15 cellular contexts compared by ENCODE assay signal in the genomic region with DNA sequence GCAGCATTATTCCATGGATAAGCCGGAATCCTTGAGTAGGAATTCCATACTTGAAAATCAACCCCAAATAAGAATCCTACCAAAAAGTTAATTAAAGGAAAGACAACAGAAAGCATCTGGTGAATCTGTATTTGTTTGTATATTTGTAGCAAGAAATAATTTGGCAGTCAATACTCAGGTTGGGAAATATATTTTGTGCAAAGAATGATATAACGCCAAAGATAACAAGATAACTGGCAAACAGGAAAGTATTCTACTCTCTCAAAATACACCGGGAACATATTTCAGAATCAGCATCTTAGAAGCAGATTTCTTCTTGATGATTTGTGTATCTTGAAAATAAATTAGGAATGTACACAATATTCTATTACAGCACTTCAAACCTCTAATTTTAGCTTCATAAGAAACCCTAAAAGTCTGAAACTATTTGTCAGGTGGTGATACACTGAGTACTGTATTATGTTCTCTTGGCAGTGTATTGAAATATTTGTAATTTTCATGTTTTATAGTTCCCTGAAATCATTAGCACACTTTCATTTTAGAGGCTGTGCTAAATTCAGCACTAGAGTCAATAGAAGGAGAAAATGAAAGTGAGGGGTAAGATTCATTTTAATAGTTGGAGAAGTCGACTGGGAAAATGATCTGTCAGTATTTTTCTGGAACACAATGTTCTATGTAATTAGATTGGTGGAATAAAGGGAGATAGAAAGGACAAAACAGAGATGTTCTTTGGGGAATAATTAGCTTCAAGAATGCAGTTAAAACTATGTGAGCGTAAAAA.
A peak's percentile ranks its signal among the peaks of the same experiment; 100 is the strongest.
DNase-seq lines count a peak whose midpoint lies in the region; ATAC-seq and TF ChIP-seq lines count a peak whose summit lies in the region.
"Had no signal": no experiment of that assay in that cellular context is flagged by ENCODE, and none has a peak within 500 bp of the region (broad histone marks: within the 10 kb centered on the region; RNA-seq: fewer than 3 reads in every experiment).

No MANE protein-coding gene starts in this region.

- H3K27ac ChIP-seq in right cardiac atrium (ENCODE audit: low read length) (no peak overlapping the region), gastrocnemius medialis (peak overlapping the region; percentile 54 to 69 (median 61))
- H3K27ac ChIP-seq: brain microvascular endothelial cell, epithelial cell of prostate had no signal

- no TSS peak for BruUV-seq in MCF 10A (replicated peaks; lab: Mats Ljungman, UMichigan)

- H3K36me3 ChIP-seq in gastrocnemius medialis = no peaks in the 10 kb centered on the region
- H3K36me3 ChIP-seq in MG63 = no peaks in the 10 kb centered on the region; the same call in 1 of the 2 replicates
- H3K36me3 ChIP-seq: brain microvascular endothelial cell had no signal

- POLR2A ChIA-PET in MCF 10A (lab: Yijun Ruan, JAX) = interaction anchor here (0.5 to 0.7 kb wide), 5 partner anchors 14 to 290 kb away, joined by 3 read pairs; no protein-coding TSS in a partner anchor

- H3K4me1 ChIP-seq in right cardiac atrium (ENCODE audit: control insufficient read depth, insufficient read depth, low read length) = peaks cover 6% of the 10 kb centered on the region
- H3K4me1 ChIP-seq in gastrocnemius medialis = peaks cover 14 to 15% of the 10 kb centered on the region in 2 donors

- no peaks in the 10 kb centered on the region for H3K36me3 Mint-ChIP-seq in HFFc6 (ENCODE audit: low read depth)
- H3K36me3 Mint-ChIP-seq in MCF 10A (ENCODE audit: insufficient read depth, unreplicated experiment) = no peaks in the 10 kb centered on the region
- no peaks in the 10 kb centered on the region for H3K36me3 Mint-ChIP-seq in natural killer cell treated with Interleukin-12 subunit alpha and Interleukin-12 subunit beta and Interleukin-15 and Interleukin-18, amount 100 ng/mL, for 72 hours
- H3K36me3 Mint-ChIP-seq in T-helper 2 cell treated with Interferon-gamma antibody and Interleukin-4, amounts not matched to agents 5 μg/mL and 100 μg/mL, for 36 hours (ENCODE audit: low read depth) = no peaks in the 10 kb centered on the region
- H3K36me3 Mint-ChIP-seq: naive thymus-derived CD8-positive, alpha-beta T cell had no signal

- peak overlapping the region; percentile 25 for H3K4me3 ChIP-seq in right cardiac atrium (ENCODE audit: low read length)
- H3K4me3 ChIP-seq in gastrocnemius medialis = peak overlapping the region in 3 of 4 donors; percentile 10 to 45 (median 15)
- H3K4me3 ChIP-seq in MG63 = no peak overlapping the region

- intact Hi-C loops in MCF 10A (cut with micrococcal nuclease) (no loop called here), right cardiac atrium (cut with DNase I) (no loop called here), gastrocnemius medialis (cut with DNase I; ENCODE audit: low total_unique reads) (no loop called here)

- H3K27me3 ChIP-seq in right cardiac atrium (ENCODE audit: control insufficient read depth, insufficient read depth) (no peaks in the 10 kb centered on the region), gastrocnemius medialis (no peaks in the 10 kb centered on the region), MG63 (no peaks in the 10 kb centered on the region)
- H3K27me3 ChIP-seq: brain microvascular endothelial cell had no signal

- H3K4me3 Mint-ChIP-seq in HFFc6 (peak overlapping the region; percentile 84), MCF 10A (ENCODE audit: unreplicated experiment) (peak overlapping the region; percentile 30)
- H3K4me3 Mint-ChIP-seq in natural killer cell treated with Interleukin-12 subunit alpha and Interleukin-12 subunit beta and Interleukin-15 and Interleukin-18, amount 100 ng/mL, for 72 hours = no peak overlapping the region
- H3K4me3 Mint-ChIP-seq in T-helper 2 cell treated with Interferon-gamma antibody and Interleukin-4, amounts not matched to agents 5 μg/mL and 100 μg/mL, for 36 hours = no peak overlapping the region
- H3K4me3 Mint-ChIP-seq: activated T-cell treated with anti-CD3 and anti-CD28 coated beads, Interleukin-2, amount 50 U/mL, for 4 hours; naive thymus-derived CD8-positive, alpha-beta T cell had no signal

- no peaks in the 10 kb centered on the region for H3K27me3 Mint-ChIP-seq in HFFc6 (ENCODE audit: insufficient read depth)
- no peaks in the 10 kb centered on the region for H3K27me3 Mint-ChIP-seq in MCF 10A (ENCODE audit: insufficient read depth, unreplicated experiment)
- no peaks in the 10 kb centered on the region for H3K27me3 Mint-ChIP-seq in natural killer cell treated with Interleukin-12 subunit alpha and Interleukin-12 subunit beta and Interleukin-15 and Interleukin-18, amount 100 ng/mL, for 72 hours
- no peaks in the 10 kb centered on the region for H3K27me3 Mint-ChIP-seq in T-helper 2 cell treated with Interferon-gamma antibody and Interleukin-4, amounts not matched to agents 5 μg/mL and 100 μg/mL, for 36 hours (ENCODE audit: low read depth)
- H3K27me3 Mint-ChIP-seq: naive thymus-derived CD8-positive, alpha-beta T cell had no signal

- 34% methylated on average over 5 of the region's 5 CpGs for WGBS in right cardiac atrium

- H3K4me1 Mint-ChIP-seq in HFFc6 (ENCODE audit: low read depth) (peaks cover 12% of the 10 kb centered on the region), MCF 10A (ENCODE audit: insufficient read depth, unreplicated experiment) (peaks cover 6% of the 10 kb centered on the region)
- no peaks in the 10 kb centered on the region for H3K4me1 Mint-ChIP-seq in natural killer cell treated with Interleukin-12 subunit alpha and Interleukin-12 subunit beta and Interleukin-15 and Interleukin-18, amount 100 ng/mL, for 72 hours (ENCODE audit: low read depth in 2 of 2)
- H3K4me1 Mint-ChIP-seq in T-helper 2 cell treated with Interferon-gamma antibody and Interleukin-4, amounts not matched to agents 5 μg/mL and 100 μg/mL, for 36 hours (ENCODE audit: low read depth) = no peaks in the 10 kb centered on the region

- H3K9me3 ChIP-seq in right cardiac atrium (ENCODE audit: control insufficient read depth, low read length) = no peaks in the 10 kb centered on the region
- no peaks in the 10 kb centered on the region for H3K9me3 ChIP-seq in gastrocnemius medialis
- no peaks in the 10 kb centered on the region; the same call in 1 of the 2 replicates for H3K9me3 ChIP-seq in MG63

- in situ Hi-C loops in gastrocnemius medialis (cut with MboI; ENCODE audit: low sequenced_read_pairs in 4 of 4) = no loop called here

- CTCF ChIA-PET in MCF 10A (lab: Yijun Ruan, JAX) = interaction anchor here (0.7 kb wide), 1 partner anchor 13 kb away, joined by 3 read pairs; no protein-coding TSS in a partner anchor

- H3K27ac Mint-ChIP-seq in HFFc6 = peak overlapping the region; percentile 72
- peak overlapping the region; percentile 64 for H3K27ac Mint-ChIP-seq in MCF 10A (ENCODE audit: low read depth, unreplicated experiment)
- no peak overlapping the region for H3K27ac Mint-ChIP-seq in natural killer cell treated with Interleukin-12 subunit alpha and Interleukin-12 subunit beta and Interleukin-15 and Interleukin-18, amount 100 ng/mL, for 72 hours
- no peak overlapping the region for H3K27ac Mint-ChIP-seq in T-helper 2 cell treated with Interferon-gamma antibody and Interleukin-4, amounts not matched to agents 5 μg/mL and 100 μg/mL, for 36 hours
- H3K27ac Mint-ChIP-seq: naive thymus-derived CD8-positive, alpha-beta T cell had no signal

- TF ChIP-seq POLR2A in gastrocnemius medialis (IDR thresholded peaks at IDR 0.05) = no peak

- ATAC-seq in right cardiac atrium (peak in 1 of 2 donors; percentile 65), gastrocnemius medialis (peak; percentile 65 to 73)
- no peak for ATAC-seq in natural killer cell treated with Interleukin-12 subunit alpha and Interleukin-12 subunit beta and Interleukin-15 and Interleukin-18, amount 100 ng/mL, for 72 hours
- ATAC-seq: activated T-cell treated with anti-CD3 and anti-CD28 coated beads, Interleukin-2, amount 50 U/mL, for 4 hours; naive thymus-derived CD8-positive, alpha-beta T cell had no signal

- DNase-seq in HFFc6 = no peak
- DNase-seq in MCF 10A (ENCODE audit: unreplicated experiment) = peak; percentile 30
- no peak for DNase-seq in right cardiac atrium
- no peak for DNase-seq in gastrocnemius medialis
- DNase-seq in NCI-H1092 treated with DMSO at 0.1 percent for 48 hours (lab: John Stamatoyannopoulos, UW) = no peak
- DNase-seq in natural killer cell treated with Interleukin-12 subunit alpha and Interleukin-12 subunit beta and Interleukin-15 and Interleukin-18, amount 100 ng/mL, for 72 hours (ENCODE audit: low spot score) = no peak
- DNase-seq in MG63 = no peak
- no peak for DNase-seq in T-helper 2 cell treated with Interferon-gamma antibody and Interleukin-4, amounts not matched to agents 5 μg/mL and 100 μg/mL, for 36 hours (ENCODE audit: low spot score)
- DNase-seq: activated CD4-positive, CD25-positive, alpha-beta regulatory T cell; activated T-cell treated with anti-CD3 and anti-CD28 coated beads, Interleukin-2, amount 50 U/mL, for 4 hours; brain microvascular endothelial cell; naive thymus-derived CD8-positive, alpha-beta T cell; NCI-H1092; NCI-H446 treated with DMSO at 0.1 percent for 48 hours had no signal

- H3K9me3 Mint-ChIP-seq in HFFc6 = no peaks in the 10 kb centered on the region
- no peaks in the 10 kb centered on the region for H3K9me3 Mint-ChIP-seq in MCF 10A (ENCODE audit: unreplicated experiment)
- no peaks in the 10 kb centered on the region for H3K9me3 Mint-ChIP-seq in natural killer cell treated with Interleukin-12 subunit alpha and Interleukin-12 subunit beta and Interleukin-15 and Interleukin-18, amount 100 ng/mL, for 72 hours
- no peaks in the 10 kb centered on the region for H3K9me3 Mint-ChIP-seq in T-helper 2 cell treated with Interferon-gamma antibody and Interleukin-4, amounts not matched to agents 5 μg/mL and 100 μg/mL, for 36 hours
- H3K9me3 Mint-ChIP-seq: activated T-cell treated with anti-CD3 and anti-CD28 coated beads, Interleukin-2, amount 50 U/mL, for 4 hours; naive thymus-derived CD8-positive, alpha-beta T cell had no signal

- TF ChIP-seq CTCF in HFFc6 (IDR thresholded peaks at IDR 0.05) = no peak
- TF ChIP-seq CTCF in MCF 10A (IDR thresholded peaks at IDR 0.05; ENCODE audit: unreplicated experiment) = no peak
- no peak for TF ChIP-seq CTCF in gastrocnemius medialis (IDR thresholded peaks at IDR 0.05 in 4 of 5, conservative IDR thresholded peaks at IDR 0.05 in 1 of 5)

Comparison
In these comparisons a context has a peak if more than half of its experiments do, and no peak if none do; other contexts are left out.
1. H3K27ac Mint-ChIP-seq: peak in HFFc6 (single experiment) and MCF 10A (single experiment); none in natural killer cell treated with Interleukin-12 subunit alpha and Interleukin-12 subunit beta and Interleukin-15 and Interleukin-18, amount 100 ng/mL, for 72 hours (0 of 2) and T-helper 2 cell treated with Interferon-gamma antibody and Interleukin-4, amounts not matched to agents 5 μg/mL and 100 μg/mL, for 36 hours (single experiment).
2. H3K4me3 Mint-ChIP-seq: peak in HFFc6 (single experiment) and MCF 10A (single experiment); none in natural killer cell treated with Interleukin-12 subunit alpha and Interleukin-12 subunit beta and Interleukin-15 and Interleukin-18, amount 100 ng/mL, for 72 hours (single experiment) and T-helper 2 cell treated with Interferon-gamma antibody and Interleukin-4, amounts not matched to agents 5 μg/mL and 100 μg/mL, for 36 hours (single experiment).
3. ATAC-seq: peak in gastrocnemius medialis (2 of 2); none in natural killer cell treated with Interleukin-12 subunit alpha and Interleukin-12 subunit beta and Interleukin-15 and Interleukin-18, amount 100 ng/mL, for 72 hours (0 of 2).